In genomic region chr11:59145534-59145933, GRCh38 we compare ENCODE assay signal across 8 cellular contexts. TPM values are rescaled to one million over a fixed set of nuclear protein-coding genes. Genes with fewer than 3 reads are reported as not detected.
A peak's percentile ranks its signal among the peaks of the same experiment; 100 is the strongest.
DNase-seq lines count a peak whose midpoint lies in the region; ATAC-seq and TF ChIP-seq lines count a peak whose summit lies in the region.

No MANE protein-coding gene starts in this region.

- H3K27ac ChIP-seq in GM23248 (peak overlapping the region; percentile 90), OCI-LY7 (ENCODE audit: low read depth, low read length, poor library complexity, severe bottlenecking) (peak overlapping the region; percentile 90)

- peak overlapping the region; percentile 93 for H3K9ac ChIP-seq in GM23248

- no peaks in the 10 kb centered on the region for H4K20me1 ChIP-seq in GM23248 (ENCODE audit: insufficient read depth)
- H4K20me1 ChIP-seq in OCI-LY7 (ENCODE audit: insufficient read depth, low read length) = no peaks in the 10 kb centered on the region

- no peak overlapping the region for H3K27ac Mint-ChIP-seq in endothelial cell (ENCODE audit: unreplicated experiment)

- POLR2A ChIA-PET in OCI-LY7 (lab: Charles Lee) = interaction anchor here (0.6 to 2.6 kb wide), 3 partner anchors 12 to 499 kb away, joined by 4 to 14 read pairs (median 4); no protein-coding TSS in a partner anchor

- DNase-seq in GM23248 = peak; percentile 92
- no peak for DNase-seq in OCI-LY7 (ENCODE audit: low spot score)
- peak; percentile 83 for DNase-seq in epithelial cell of esophagus (ENCODE audit: low read depth)
- DNase-seq in sciatic nerve (ENCODE audit: low spot score) = no peak
- DNase-seq in amygdala (lab: John Stamatoyannopoulos, UW) = no peak
- no peak for DNase-seq in endothelial cell (ENCODE audit: low spot score)

- in situ Hi-C loops in GM23248 (cut with MboI) = no loop called here

- peaks cover 22% of the 10 kb centered on the region for H3K4me1 Mint-ChIP-seq in endothelial cell (ENCODE audit: unreplicated experiment)

- peaks cover 46% of the 10 kb centered on the region for H3F3A ChIP-seq in GM23248 (ENCODE audit: insufficient read depth)

- H3K4me3 ChIP-seq in GM23248 = peak overlapping the region; percentile 99
- H3K4me3 ChIP-seq in OCI-LY7 (ENCODE audit: low read depth, low read length, poor library complexity, severe bottlenecking) = peak overlapping the region; percentile 90
- peak overlapping the region; percentile 75 for H3K4me3 ChIP-seq in epithelial cell of esophagus (ENCODE audit: low read length)

- H3K27me3 Mint-ChIP-seq in endothelial cell (ENCODE audit: unreplicated experiment) = no peaks in the 10 kb centered on the region

- H3K4me1 ChIP-seq in GM23248 (ENCODE audit: insufficient read depth) (peaks cover 20% of the 10 kb centered on the region), OCI-LY7 (ENCODE audit: insufficient read depth, low read length, poor library complexity, severe bottlenecking) (peaks cover 47% of the 10 kb centered on the region)

- peak overlapping the region; percentile 99 for H3K4me2 ChIP-seq in GM23248 (ENCODE audit: unreplicated experiment)
- peak overlapping the region; percentile 95 for H3K4me2 ChIP-seq in OCI-LY7 (ENCODE audit: low read length)

- WGBS in GM23248 (ENCODE audit: low coverage in 1 of 2, low lambda C conversion rate in 2 of 2, missing lambda C conversion rate in 2 of 2), 2 experiments = 1% methylated on average over 4 of the region's 4 CpGs

- H3K9me2 ChIP-seq in GM23248 (ENCODE audit: insufficient read depth) = no peaks in the 10 kb centered on the region
- H3K9me2 ChIP-seq in OCI-LY7 (ENCODE audit: insufficient read depth, low read length) = no peaks in the 10 kb centered on the region

- peak overlapping the region; percentile 96; the same call in 1 of the 2 replicates for H2AFZ ChIP-seq in GM23248
- peak overlapping the region; percentile 71; the same call in 1 of the 2 replicates for H2AFZ ChIP-seq in OCI-LY7 (ENCODE audit: low read length)

- TF ChIP-seq CTCF in OCI-LY7 (conservative IDR thresholded peaks at IDR 0.05; ENCODE audit: low read length) (no peak), epithelial cell of esophagus (IDR thresholded peaks at IDR 0.05; ENCODE audit: insufficient read depth, low read depth, low read length, missing control alignments) (no peak), endothelial cell (IDR thresholded peaks at IDR 0.05; ENCODE audit: unreplicated experiment) (no peak)

- H3K36me3 ChIP-seq in GM23248 (ENCODE audit: low read depth) = peaks cover 8% of the 10 kb centered on the region; the same call in 1 of the 2 replicates
- H3K36me3 ChIP-seq in OCI-LY7 (ENCODE audit: insufficient read depth, low read length) = peaks cover 46% of the 10 kb centered on the region

- BruUV-seq in OCI-LY7 (replicated peaks; lab: Mats Ljungman, UMichigan) = TSS peak; percentile 29

- CTCF ChIA-PET in OCI-LY7 (lab: Charles Lee; ENCODE audit: unreplicated experiment) = interaction anchor here (1.2 kb wide), 1 partner anchor 295 kb away, joined by 3 read pairs; no protein-coding TSS in a partner anchor

- peaks cover 5% of the 10 kb centered on the region for H3K36me3 Mint-ChIP-seq in endothelial cell (ENCODE audit: low read depth, unreplicated experiment)

- H3K4me3 Mint-ChIP-seq in endothelial cell (ENCODE audit: unreplicated experiment) = no peak overlapping the region

- H3K27me3 ChIP-seq in GM23248 (replicated peaks; ENCODE audit: insufficient read depth) = no peaks in the 10 kb centered on the region

- H3K9me3 ChIP-seq in GM23248 (ENCODE audit: low read depth) (no peaks in the 10 kb centered on the region), OCI-LY7 (ENCODE audit: low read length) (no peaks in the 10 kb centered on the region)

- H3K9me3 Mint-ChIP-seq in endothelial cell (ENCODE audit: unreplicated experiment) = no peaks in the 10 kb centered on the region

- H3K79me2 ChIP-seq in GM23248 (ENCODE audit: insufficient read depth) (peaks cover 37% of the 10 kb centered on the region), OCI-LY7 (ENCODE audit: insufficient read depth, low read depth, low read length) (peaks cover 52% of the 10 kb centered on the region)

- ATAC-seq in sciatic nerve (peak; percentile 31), GM19035 (IDR thresholded peaks at IDR 0.05; ENCODE audit: unreplicated experiment) (no peak), GM18858 (IDR thresholded peaks at IDR 0.05; ENCODE audit: unreplicated experiment) (no peak)

- intact Hi-C loops in OCI-LY7 (cut with micrococcal nuclease; ENCODE audit: unreplicated experiment) = loop anchor here (2.0 to 10.0 kb wide), 2 partner anchors 567 to 669 kb away; partner anchors contain the start of genes MRPL16 and ZFP91
- intact Hi-C loops in sciatic nerve (cut with DNase I) = no loop called here

RNA-seq across cellular contexts. Expression of gene FAM111A, which starts 2.9 kb away (rescaled TPM):
- 32.3 and 55.3 TPM in 2 replicates for total RNA-seq in GM23248 (2014; rRNA removed; shearing (Covaris generic))
- 27.7 and 31.6 TPM in 2 replicates for polyA plus RNA-seq in GM23248 (2016; fragmentation: Nextera tagmentation; extraction: Ambion mirVana)
- 80.8 and 83.9 TPM in 2 replicates for total RNA-seq in OCI-LY7 (2014; rRNA removed; shearing (Covaris generic))
- total RNA-seq in OCI-LY7 (2022) (93.7 and 99.8 TPM in 2 replicates), sciatic nerve (48.0 TPM), endothelial cell (ENCODE audit: unreplicated experiment) (30.8 TPM)

RNA-seq across cellular contexts. Expression of gene DTX4, which starts 26.4 kb away (rescaled TPM):
- total RNA-seq in GM23248 (2014; rRNA removed; shearing (Covaris generic)) = 0.22 and 0.38 TPM in 2 replicates
- polyA plus RNA-seq in GM23248 (2016; fragmentation: Nextera tagmentation; extraction: Ambion mirVana) = 0.10 and 0.16 TPM in 2 replicates
- 0.70 and 1.4 TPM in 2 replicates for total RNA-seq in OCI-LY7 (2014; rRNA removed; shearing (Covaris generic))
- total RNA-seq in OCI-LY7 (2022) = 9.4 and 9.9 TPM in 2 replicates
- 35.9 TPM for total RNA-seq in sciatic nerve
- 29.4 TPM for total RNA-seq in endothelial cell (ENCODE audit: unreplicated experiment)

RNA-seq across cellular contexts. Expression of gene FAM111B, which starts 38.5 kb away (rescaled TPM):
- total RNA-seq in GM23248 (2014; rRNA removed; shearing (Covaris generic)) = 2.1 and 4.5 TPM in 2 replicates
- 6.8 and 7.3 TPM in 2 replicates for polyA plus RNA-seq in GM23248 (2016; fragmentation: Nextera tagmentation; extraction: Ambion mirVana)
- total RNA-seq in OCI-LY7 (2014; rRNA removed; shearing (Covaris generic)) = 30.3 and 37.6 TPM in 2 replicates
- 38.1 and 39.8 TPM in 2 replicates for total RNA-seq in OCI-LY7 (2022)
- 0.89 TPM for total RNA-seq in sciatic nerve
- total RNA-seq in endothelial cell (ENCODE audit: unreplicated experiment) = 3.4 TPM

RNA-seq across cellular contexts. Expression of gene GLYATL1B, which starts 59.4 kb away (rescaled TPM):
- total RNA-seq in GM23248 (2014; rRNA removed; shearing (Covaris generic)) = not detected in 2 replicates
- polyA plus RNA-seq in GM23248 (2016; fragmentation: Nextera tagmentation; extraction: Ambion mirVana) = not detected in 2 replicates
- 0.59 TPM in 1 of 2 replicates, not detected in the other for total RNA-seq in OCI-LY7 (2014; rRNA removed; shearing (Covaris generic))
- total RNA-seq in OCI-LY7 (2022) (not detected in 2 replicates), sciatic nerve (not detected), endothelial cell (ENCODE audit: unreplicated experiment) (not detected)

Comparison
In these comparisons a context has a peak if more than half of its experiments do, and no peak if none do; other contexts are left out.
1. DNase-seq: peak in GM23248 (single experiment) and epithelial cell of esophagus (single experiment); none in OCI-LY7 (single experiment), sciatic nerve (single experiment), amygdala (0 of 56) and endothelial cell (single experiment).
2. Peak in every context shown above with its lines, with median percentiles within 50 percentile points of each other: H3K4me3 ChIP-seq.